In the genomic region with DNA sequence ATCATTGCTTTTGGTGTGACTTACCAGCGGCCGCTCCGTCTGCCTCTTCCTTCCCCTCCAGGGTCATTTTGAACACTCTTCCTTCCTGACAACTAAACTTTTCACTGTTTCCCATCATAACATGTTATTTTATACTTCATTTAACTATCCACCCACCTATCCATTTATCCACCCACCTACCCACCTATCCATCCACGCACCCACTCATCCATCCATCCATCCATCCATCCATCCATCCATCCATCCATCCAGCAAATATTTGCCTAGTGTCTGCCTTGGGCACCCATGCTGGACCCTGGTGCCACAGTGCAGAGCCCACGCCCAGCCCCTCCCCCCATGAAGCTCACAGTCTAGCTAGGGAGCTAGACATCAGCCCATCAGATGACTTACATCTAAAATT, we compare ENCODE assay signal across 18 cellular contexts.
A peak's percentile ranks its signal among the peaks of the same experiment; 100 is the strongest.
DNase-seq lines count a peak whose midpoint lies in the region; ATAC-seq and TF ChIP-seq lines count a peak whose summit lies in the region.
"Had no signal": no experiment of that assay in that cellular context is flagged by ENCODE, and none has a peak within 500 bp of the region (broad histone marks: within the 10 kb centered on the region; RNA-seq: fewer than 3 reads in every experiment).

No MANE protein-coding gene starts in this region.

- no peak overlapping the region for H3K27ac ChIP-seq in HEK293 (ENCODE audit: extremely low read depth, low read depth, low read length)
- no peak overlapping the region for H3K27ac ChIP-seq in heart right ventricle
- H3K27ac ChIP-seq: BLaER1 treated with 17β-estradiol and CSF1 and Interleukin-3, amounts not matched to agents 10 nM and 100 nM; C4-2B had no signal

- no peaks in the 10 kb centered on the region for H3K36me3 Mint-ChIP-seq in activated naive CD4-positive, alpha-beta T cell treated with anti-CD3 and anti-CD28 coated beads, Interleukin-2, amount 50 U/mL, for 24 hours
- no peaks in the 10 kb centered on the region for H3K36me3 Mint-ChIP-seq in activated naive CD4-positive, alpha-beta T cell treated with anti-CD3 and anti-CD28 coated beads, Interleukin-2, amount 50 U/mL, for 72 hours
- no peaks in the 10 kb centered on the region for H3K36me3 Mint-ChIP-seq in T-helper 17 cell (ENCODE audit: low read depth)
- H3K36me3 Mint-ChIP-seq: CD8-positive, alpha-beta T cell had no signal

- H3K4me3 Mint-ChIP-seq in activated naive CD4-positive, alpha-beta T cell treated with anti-CD3 and anti-CD28 coated beads, Interleukin-2, amount 50 U/mL, for 24 hours = no peak overlapping the region
- H3K4me3 Mint-ChIP-seq in T-helper 17 cell = no peak overlapping the region
- H3K4me3 Mint-ChIP-seq: B cell; CD4-positive, alpha-beta T cell; CD8-positive, alpha-beta T cell had no signal

- 64 to 90% methylated on average over 5 of the region's 5 CpGs for WGBS in heart right ventricle, 2 donors

- no peaks in the 10 kb centered on the region for H3K27me3 Mint-ChIP-seq in activated naive CD4-positive, alpha-beta T cell treated with anti-CD3 and anti-CD28 coated beads, Interleukin-2, amount 50 U/mL, for 24 hours
- peaks cover 9% of the 10 kb centered on the region for H3K27me3 Mint-ChIP-seq in T-helper 17 cell
- H3K27me3 Mint-ChIP-seq: CD4-positive, alpha-beta T cell had no signal

- no peaks in the 10 kb centered on the region for H3K9me3 ChIP-seq in HEK293 (ENCODE audit: control insufficient read depth, insufficient read depth, low read depth, low read length)
- H3K9me3 ChIP-seq in T-helper 17 cell (ENCODE audit: control insufficient read depth, low read length, poor library complexity, severe bottlenecking) = no peaks in the 10 kb centered on the region
- H3K9me3 ChIP-seq in heart right ventricle = no peaks in the 10 kb centered on the region
- H3K9me3 ChIP-seq: BLaER1 treated with 17β-estradiol and CSF1 and Interleukin-3, amounts not matched to agents 10 nM and 100 nM; Caco-2 had no signal

- H3K36me3 ChIP-seq in HEK293 (ENCODE audit: control insufficient read depth in 2 of 2, insufficient read depth in 1 of 2, low read length in 2 of 2) (no peaks in the 10 kb centered on the region), heart right ventricle (no peaks in the 10 kb centered on the region)
- H3K36me3 ChIP-seq: BLaER1 treated with 17β-estradiol and CSF1 and Interleukin-3, amounts not matched to agents 10 nM and 100 nM had no signal

- POLR2A ChIA-PET in HEK293 (lab: Yijun Ruan, JAX) = no interaction called here

- ATAC-seq in activated naive CD4-positive, alpha-beta T cell treated with anti-CD3 and anti-CD28 coated beads, Interleukin-2, amount 50 U/mL, for 72 hours = no peak
- no peak for ATAC-seq in T-helper 17 cell
- no peak for ATAC-seq in GM19328 (IDR thresholded peaks at IDR 0.05; ENCODE audit: unreplicated experiment)
- ATAC-seq in heart right ventricle = no peak
- ATAC-seq: CD8-positive, alpha-beta T cell had no signal

- H3K4me1 ChIP-seq in HEK293 (ENCODE audit: control insufficient read depth, insufficient read depth, low read length) (no peaks in the 10 kb centered on the region), heart right ventricle (peaks cover 0 to 14% (median 0%) of the 10 kb centered on the region in 9 donors)
- H3K4me1 ChIP-seq: BLaER1 treated with 17β-estradiol and CSF1 and Interleukin-3, amounts not matched to agents 10 nM and 100 nM; Caco-2 had no signal

- no peak overlapping the region for H3K4me3 ChIP-seq in HEK293 (ENCODE audit: low read depth, low read length)
- H3K4me3 ChIP-seq in heart right ventricle = no peak overlapping the region
- H3K4me3 ChIP-seq: BLaER1 treated with 17β-estradiol and CSF1 and Interleukin-3, amounts not matched to agents 10 nM and 100 nM had no signal

- no peak for DNase-seq in activated naive CD4-positive, alpha-beta T cell treated with anti-CD3 and anti-CD28 coated beads, Interleukin-2, amount 50 U/mL, for 72 hours (ENCODE audit: low spot score in 2 of 2)
- no peak for DNase-seq in T-helper 17 cell
- DNase-seq in HuH-7.5 (ENCODE audit: low spot score) = no peak
- DNase-seq in heart right ventricle = no peak
- DNase-seq: 8988T; AML-193; Caco-2; Calu3; CD4-positive, alpha-beta T cell; CD8-positive, alpha-beta T cell; DMS79 treated with DMSO at 0.1 percent for 48 hours; GF-D8 had no signal

- intact Hi-C loops in heart right ventricle (cut with DNase I) = no loop called here

- peak overlapping the region; percentile 60 for H3K27ac Mint-ChIP-seq in activated naive CD4-positive, alpha-beta T cell treated with anti-CD3 and anti-CD28 coated beads, Interleukin-2, amount 50 U/mL, for 24 hours
- no peak overlapping the region for H3K27ac Mint-ChIP-seq in activated naive CD4-positive, alpha-beta T cell treated with anti-CD3 and anti-CD28 coated beads, Interleukin-2, amount 50 U/mL, for 72 hours
- H3K27ac Mint-ChIP-seq in T-helper 17 cell = peak overlapping the region; percentile 65
- H3K27ac Mint-ChIP-seq: B cell; CD4-positive, alpha-beta T cell; CD8-positive, alpha-beta T cell had no signal

- H3K4me1 Mint-ChIP-seq in activated naive CD4-positive, alpha-beta T cell treated with anti-CD3 and anti-CD28 coated beads, Interleukin-2, amount 50 U/mL, for 24 hours = no peaks in the 10 kb centered on the region
- H3K4me1 Mint-ChIP-seq in T-helper 17 cell = peaks cover 3% of the 10 kb centered on the region
- H3K4me1 Mint-ChIP-seq: B cell had no signal

- H3K9me3 Mint-ChIP-seq in activated naive CD4-positive, alpha-beta T cell treated with anti-CD3 and anti-CD28 coated beads, Interleukin-2, amount 50 U/mL, for 24 hours = no peaks in the 10 kb centered on the region
- H3K9me3 Mint-ChIP-seq in activated naive CD4-positive, alpha-beta T cell treated with anti-CD3 and anti-CD28 coated beads, Interleukin-2, amount 50 U/mL, for 72 hours = no peaks in the 10 kb centered on the region
- H3K9me3 Mint-ChIP-seq: CD4-positive, alpha-beta T cell had no signal

- H3K27me3 ChIP-seq in heart right ventricle = peaks cover 0 to 17% (median 7%) of the 10 kb centered on the region in 7 donors

- TF ChIP-seq CTCF in HEK293 (tag by site-specific recombination; IDR thresholded peaks at IDR 0.05) (no peak), heart right ventricle (IDR thresholded peaks at IDR 0.05) (no peak)

- CTCF ChIA-PET in HEK293 (lab: Yijun Ruan, JAX) = no interaction called here

TF ChIP-seq in HEK293, 187 proteins besides CTCF, POLR2A, EP300 and RAD21:
- TF ChIP-seq ZNF366 (tag by site-specific recombination; conservative IDR thresholded peaks at IDR 0.05) = peak; percentile 58
- TF ChIP-seq ZNF324 (tag by site-specific recombination; IDR thresholded peaks at IDR 0.05) = no peak
- no peak for TF ChIP-seq ZNF214 (tag by site-specific recombination; IDR thresholded peaks at IDR 0.05; ENCODE audit: borderline replicate concordance)
- TF ChIP-seq EGR2 (tag by site-specific recombination; IDR thresholded peaks at IDR 0.05; ENCODE audit: low read depth) = peak; percentile 89
- TF ChIP-seq ZFHX2 (tag by site-specific recombination; conservative IDR thresholded peaks at IDR 0.05) = peak; percentile 68
- TF ChIP-seq, protein P1, sequence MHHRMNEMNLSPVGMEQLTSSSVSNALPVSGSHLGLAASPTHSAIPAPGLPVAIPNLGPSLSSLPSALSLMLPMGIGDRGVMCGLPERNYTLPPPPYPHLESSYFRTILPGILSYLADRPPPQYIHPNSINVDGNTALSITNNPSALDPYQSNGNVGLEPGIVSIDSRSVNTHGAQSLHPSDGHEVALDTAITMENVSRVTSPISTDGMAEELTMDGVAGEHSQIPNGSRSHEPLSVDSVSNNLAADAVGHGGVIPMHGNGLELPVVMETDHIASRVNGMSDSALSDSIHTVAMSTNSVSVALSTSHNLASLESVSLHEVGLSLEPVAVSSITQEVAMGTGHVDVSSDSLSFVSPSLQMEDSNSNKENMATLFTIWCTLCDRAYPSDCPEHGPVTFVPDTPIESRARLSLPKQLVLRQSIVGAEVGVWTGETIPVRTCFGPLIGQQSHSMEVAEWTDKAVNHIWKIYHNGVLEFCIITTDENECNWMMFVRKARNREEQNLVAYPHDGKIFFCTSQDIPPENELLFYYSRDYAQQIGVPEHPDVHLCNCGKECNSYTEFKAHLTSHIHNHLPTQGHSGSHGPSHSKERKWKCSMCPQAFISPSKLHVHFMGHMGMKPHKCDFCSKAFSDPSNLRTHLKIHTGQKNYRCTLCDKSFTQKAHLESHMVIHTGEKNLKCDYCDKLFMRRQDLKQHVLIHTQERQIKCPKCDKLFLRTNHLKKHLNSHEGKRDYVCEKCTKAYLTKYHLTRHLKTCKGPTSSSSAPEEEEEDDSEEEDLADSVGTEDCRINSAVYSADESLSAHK (tag by site-specific recombination; IDR thresholded peaks at IDR 0.05) = no peak

Comparison
In these comparisons a context has a peak if more than half of its experiments do, and no peak if none do; other contexts are left out.
1. H3K27ac Mint-ChIP-seq: peak in activated naive CD4-positive, alpha-beta T cell treated with anti-CD3 and anti-CD28 coated beads, Interleukin-2, amount 50 U/mL, for 24 hours (single experiment) and T-helper 17 cell (single experiment); none in activated naive CD4-positive, alpha-beta T cell treated with anti-CD3 and anti-CD28 coated beads, Interleukin-2, amount 50 U/mL, for 72 hours (0 of 2).